In the genomic region with DNA sequence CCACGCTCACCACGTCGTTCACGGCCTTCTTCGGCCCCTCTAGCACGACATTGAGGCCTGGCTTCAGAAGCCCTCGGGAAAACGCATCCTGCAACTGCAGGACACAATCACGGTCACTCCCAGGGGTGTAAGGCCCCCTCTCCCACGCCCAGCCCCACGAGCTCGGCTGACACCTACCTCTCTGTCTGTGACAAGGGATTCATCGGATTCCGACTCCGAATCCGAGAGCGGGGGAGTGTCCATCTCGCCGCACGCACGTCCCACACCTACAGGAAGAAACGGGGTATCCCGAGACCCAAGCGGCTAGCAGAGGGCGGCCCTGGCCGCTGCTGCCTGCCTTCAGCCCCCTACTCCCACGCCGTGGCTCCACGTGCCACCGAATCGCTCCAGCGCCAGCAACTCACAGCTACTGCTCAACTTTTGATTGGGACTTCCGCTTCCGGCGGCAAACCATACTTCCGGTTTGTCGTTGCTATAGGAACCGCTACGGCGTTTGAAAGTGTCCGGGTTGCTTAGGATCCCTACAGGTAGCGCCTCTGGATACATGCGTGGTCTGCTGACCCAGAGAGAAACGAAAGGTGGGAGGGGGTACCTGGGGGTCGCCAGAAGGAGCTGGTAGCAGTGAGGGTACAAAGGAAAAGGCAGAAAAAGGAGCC, we compare ENCODE assay signal across 1 cellular context.
TF ChIP-seq lines count a peak whose summit lies in the region.

A gene (plus strand): TSS at position 455 of the 656 bp plus-strand sequence. CDS start 424 bp downstream, outside the sequence.
A gene with protein sequence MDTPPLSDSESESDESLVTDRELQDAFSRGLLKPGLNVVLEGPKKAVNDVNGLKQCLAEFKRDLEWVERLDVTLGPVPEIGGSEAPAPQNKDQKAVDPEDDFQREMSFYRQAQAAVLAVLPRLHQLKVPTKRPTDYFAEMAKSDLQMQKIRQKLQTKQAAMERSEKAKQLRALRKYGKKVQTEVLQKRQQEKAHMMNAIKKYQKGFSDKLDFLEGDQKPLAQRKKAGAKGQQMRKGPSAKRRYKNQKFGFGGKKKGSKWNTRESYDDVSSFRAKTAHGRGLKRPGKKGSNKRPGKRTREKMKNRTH (minus strand): TSS at position 415 of the 656 bp plus-strand sequence. CDS start 172 bp downstream, at position 243.

TF ChIP-seq in IMR-90, 13 proteins besides CTCF, POLR2A, EP300 and RAD21:
- 0 out of 2 replicates have a peak, but pooled peaks have one; percentile 3 for TF ChIP-seq FOS (IDR thresholded peaks at IDR 0.05; ENCODE audit: low read depth, low read length)
- TF ChIP-seq NFE2L2 (IDR thresholded peaks at IDR 0.05; ENCODE audit: low read depth, low read length) = no peak
- peak; percentile 100 for TF ChIP-seq MXI1 (IDR thresholded peaks at IDR 0.05; ENCODE audit: borderline replicate concordance, low read depth, low read length)
- TF ChIP-seq SMC3 (IDR thresholded peaks at IDR 0.05; ENCODE audit: low read depth, low read length) = no peak
- no peak for TF ChIP-seq CEBPB (IDR thresholded peaks at IDR 0.05; ENCODE audit: low read depth, low read length)
- TF ChIP-seq MAZ (IDR thresholded peaks at IDR 0.05; ENCODE audit: borderline replicate concordance, low read depth, low read length) = no peak; the same call in 1 of the 2 replicates
- TF ChIP-seq, protein P1, sequence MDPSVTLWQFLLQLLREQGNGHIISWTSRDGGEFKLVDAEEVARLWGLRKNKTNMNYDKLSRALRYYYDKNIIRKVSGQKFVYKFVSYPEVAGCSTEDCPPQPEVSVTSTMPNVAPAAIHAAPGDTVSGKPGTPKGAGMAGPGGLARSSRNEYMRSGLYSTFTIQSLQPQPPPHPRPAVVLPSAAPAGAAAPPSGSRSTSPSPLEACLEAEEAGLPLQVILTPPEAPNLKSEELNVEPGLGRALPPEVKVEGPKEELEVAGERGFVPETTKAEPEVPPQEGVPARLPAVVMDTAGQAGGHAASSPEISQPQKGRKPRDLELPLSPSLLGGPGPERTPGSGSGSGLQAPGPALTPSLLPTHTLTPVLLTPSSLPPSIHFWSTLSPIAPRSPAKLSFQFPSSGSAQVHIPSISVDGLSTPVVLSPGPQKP (IDR thresholded peaks at IDR 0.05; ENCODE audit: borderline replicate concordance, low read depth, low read length) = no peak; the same call in 1 of the 2 replicates
- TF ChIP-seq, protein P2, sequence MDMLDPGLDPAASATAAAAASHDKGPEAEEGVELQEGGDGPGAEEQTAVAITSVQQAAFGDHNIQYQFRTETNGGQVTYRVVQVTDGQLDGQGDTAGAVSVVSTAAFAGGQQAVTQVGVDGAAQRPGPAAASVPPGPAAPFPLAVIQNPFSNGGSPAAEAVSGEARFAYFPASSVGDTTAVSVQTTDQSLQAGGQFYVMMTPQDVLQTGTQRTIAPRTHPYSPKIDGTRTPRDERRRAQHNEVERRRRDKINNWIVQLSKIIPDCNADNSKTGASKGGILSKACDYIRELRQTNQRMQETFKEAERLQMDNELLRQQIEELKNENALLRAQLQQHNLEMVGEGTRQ (IDR thresholded peaks at IDR 0.05; ENCODE audit: low read depth, low read length) = peak; percentile 76
- peak; percentile 87 for TF ChIP-seq BHLHE40 (IDR thresholded peaks at IDR 0.05; ENCODE audit: low read depth, low read length)
